11 cellular contexts compared by ENCODE assay signal in the genomic region with DNA sequence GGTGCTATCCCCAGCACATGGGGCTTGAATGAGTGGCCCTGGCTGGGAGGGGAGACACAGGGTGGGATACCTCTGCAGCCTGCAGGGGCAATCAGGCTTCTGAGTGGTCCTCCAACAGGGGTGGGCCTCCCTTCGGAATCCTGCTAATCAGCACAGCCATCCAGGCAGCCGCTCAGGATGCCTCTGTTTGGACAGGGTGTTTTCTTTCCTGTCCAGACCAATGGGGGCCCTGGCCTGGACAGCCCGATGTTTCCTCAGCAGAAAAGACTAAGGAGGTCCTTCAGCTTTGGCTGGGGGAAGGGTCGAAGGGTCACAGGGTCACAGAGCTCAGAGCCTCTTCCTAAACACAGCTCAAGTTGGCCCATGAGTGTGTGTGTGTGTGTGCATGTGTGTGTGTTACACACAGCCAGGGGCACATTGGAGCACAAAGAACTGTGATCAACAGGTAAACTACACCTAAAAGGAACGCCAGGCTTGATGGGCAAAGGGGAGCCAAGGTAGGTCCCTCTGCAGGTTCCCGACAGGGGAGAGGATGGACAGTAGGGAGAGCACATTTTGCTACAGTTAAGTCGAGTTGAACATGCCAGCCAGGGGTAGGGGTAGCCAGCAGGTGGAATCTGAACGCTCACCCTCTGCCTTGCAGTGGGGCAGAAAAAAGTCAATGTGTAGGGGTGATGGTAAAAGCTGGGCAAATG. TPM values are rescaled to one million over a fixed set of nuclear protein-coding genes. Genes with fewer than 3 reads are reported as not detected.
A peak's percentile ranks its signal among the peaks of the same experiment; 100 is the strongest.
DNase-seq lines count a peak whose midpoint lies in the region; ATAC-seq and TF ChIP-seq lines count a peak whose summit lies in the region.
"Had no signal": no experiment of that assay in that cellular context is flagged by ENCODE, and none has a peak within 500 bp of the region (broad histone marks: within the 10 kb centered on the region; RNA-seq: fewer than 3 reads in every experiment).

No MANE protein-coding gene starts in this region.

- H3K36me3 ChIP-seq in cardiac muscle cell (peaks cover 7% of the 10 kb centered on the region), ascending aorta (peaks cover 16 to 40% of the 10 kb centered on the region in 2 donors), uterus (no peaks in the 10 kb centered on the region), spleen (peaks cover 0 to 23% (median 0%) of the 10 kb centered on the region in 6 donors)
- peaks cover 0 to 23% (median 5%) of the 10 kb centered on the region in 3 experiments for H3K36me3 ChIP-seq in naive thymus-derived CD4-positive, alpha-beta T cell (ENCODE audit: control insufficient read depth in 2 of 3, insufficient read depth in 3 of 3, low read length in 3 of 3)

- no peaks in the 10 kb centered on the region for H3K27me3 Mint-ChIP-seq in naive thymus-derived CD4-positive, alpha-beta T cell

- H3K4me3 Mint-ChIP-seq in naive thymus-derived CD4-positive, alpha-beta T cell, result peak overlapping the region; percentile 24 to 98 (median 72)

- CTCF ChIA-PET in naive thymus-derived CD4-positive, alpha-beta T cell (lab: Charles Lee), result interaction anchor here (0.6 to 8.1 kb wide), 4 partner anchors 7 to 282 kb away, joined by 3 to 99 read pairs (median 6); no protein-coding TSS in a partner anchor

- H3K4me3 ChIP-seq in cardiac muscle cell (no peak overlapping the region), ascending aorta (no peak overlapping the region), uterus (no peak overlapping the region), spleen (no peak overlapping the region)
- H3K4me3 ChIP-seq in naive thymus-derived CD4-positive, alpha-beta T cell (ENCODE audit: low read length), result no peak overlapping the region

- TF ChIP-seq CTCF in cardiac muscle cell (IDR thresholded peaks at IDR 0.05; ENCODE audit: low read depth, low read length) (no peak), ascending aorta (IDR thresholded peaks at IDR 0.05) (no peak), uterus (IDR thresholded peaks at IDR 0.05) (no peak), spleen (IDR thresholded peaks at IDR 0.05 in 8 of 11, conservative IDR thresholded peaks at IDR 0.05 in 3 of 11) (no peak)

- peaks cover 0 to 13% (median under 1%) of the 10 kb centered on the region in 5 donors for H3K36me3 Mint-ChIP-seq in naive thymus-derived CD4-positive, alpha-beta T cell

- H3K4me1 Mint-ChIP-seq in naive thymus-derived CD4-positive, alpha-beta T cell, result peaks cover 31 to 51% (median 40%) of the 10 kb centered on the region in 7 donors

- intact Hi-C loops in Right ventricle myocardium inferior (cut with DNase I), result loop anchor here (5.0 to 10.0 kb wide), 3 partner anchors 274 to 422 kb away; a partner anchor contains a TSS
- intact Hi-C loops in ascending aorta (cut with DNase I), result loop anchor here (5.0 to 10.0 kb wide), 2 partner anchors 301 to 438 kb away; a partner anchor contains a TSS
- intact Hi-C loops in naive thymus-derived CD4-positive, alpha-beta T cell (cut with micrococcal nuclease), result loop anchor here in 1 of 2 donors (1.0 kb wide), 1 partner anchor 429 kb away; a partner anchor contains a TSS
- intact Hi-C loops in uterus (cut with DNase I; ENCODE audit: low total_unique reads), result no loop called here
- intact Hi-C loops in spleen (cut with DNase I; ENCODE audit: low total_unique reads), result loop anchor here (5.0 kb wide), 1 partner anchor 274 kb away; a partner anchor contains a TSS

- H3K4me1 ChIP-seq in cardiac muscle cell (ENCODE audit: low read depth), result peaks cover 16% of the 10 kb centered on the region
- peaks cover 3 to 56% of the 10 kb centered on the region in 2 donors for H3K4me1 ChIP-seq in ascending aorta
- H3K4me1 ChIP-seq in naive thymus-derived CD4-positive, alpha-beta T cell (ENCODE audit: control insufficient read depth in 2 of 2, insufficient read depth in 2 of 2, low read length in 2 of 2), result peaks cover 27 to 29% of the 10 kb centered on the region in 2 donors
- H3K4me1 ChIP-seq in uterus, result peaks cover 0 to 16% of the 10 kb centered on the region in 2 donors
- H3K4me1 ChIP-seq in spleen, result peaks cover 12 to 45% (median 33%) of the 10 kb centered on the region in 6 donors

- POLR2A ChIA-PET in naive thymus-derived CD4-positive, alpha-beta T cell (lab: Charles Lee), result interaction anchor here (6.8 kb wide), 1 partner anchor 8 kb away, joined by 41 read pairs; no protein-coding TSS in a partner anchor

- H3K27ac ChIP-seq in cardiac muscle cell, result peak overlapping the region; percentile 36
- peak overlapping the region; percentile 81 to 83 for H3K27ac ChIP-seq in ascending aorta
- H3K27ac ChIP-seq in naive thymus-derived CD4-positive, alpha-beta T cell (ENCODE audit: low read depth, low read length), result peak overlapping the region; percentile 44
- H3K27ac ChIP-seq in uterus, result peak overlapping the region; percentile 62 to 68
- peak overlapping the region in 1 of 8 donors; percentile 21 for H3K27ac ChIP-seq in spleen

- H3K9me3 ChIP-seq in cardiac muscle cell (ENCODE audit: low read depth) (no peaks in the 10 kb centered on the region), ascending aorta (no peaks in the 10 kb centered on the region), uterus (no peaks in the 10 kb centered on the region), spleen (no peaks in the 10 kb centered on the region)
- H3K9me3 ChIP-seq in naive thymus-derived CD4-positive, alpha-beta T cell (ENCODE audit: control insufficient read depth in 2 of 3, low read length in 3 of 3), result no peaks in the 10 kb centered on the region
- H3K9me3 ChIP-seq: HAP-1 had no signal

- peak overlapping the region; percentile 20 to 97 (median 80) for H3K27ac Mint-ChIP-seq in naive thymus-derived CD4-positive, alpha-beta T cell
- H3K27ac Mint-ChIP-seq: activated B cell treated with CpG ODN at 0.5 μM for 24 hours had no signal

- ATAC-seq in Right ventricle myocardium inferior, result no peak
- ATAC-seq in naive thymus-derived CD4-positive, alpha-beta T cell, result no peak

- H3K27me3 ChIP-seq in cardiac muscle cell (peaks cover 11% of the 10 kb centered on the region), ascending aorta (no peaks in the 10 kb centered on the region), uterus (peaks cover 0 to 4% of the 10 kb centered on the region in 2 donors), spleen (replicated peaks in 1 of 7) (peaks cover 0 to 26% (median 16%) of the 10 kb centered on the region in 7 donors)
- H3K27me3 ChIP-seq in naive thymus-derived CD4-positive, alpha-beta T cell (ENCODE audit: control insufficient read depth in 2 of 2, insufficient read depth in 2 of 2, low read length in 2 of 2), result no peaks in the 10 kb centered on the region

- no peaks in the 10 kb centered on the region for H3K9me3 Mint-ChIP-seq in naive thymus-derived CD4-positive, alpha-beta T cell
- H3K9me3 Mint-ChIP-seq: activated B cell treated with CpG ODN at 0.5 μM for 24 hours had no signal

- WGBS in spleen, 5 donors, result 64 to 87% (median 81%) methylated on average over 8 of the region's 8 CpGs

- DNase-seq in cardiac muscle cell (ENCODE audit: low read depth in 1 of 2, low spot score in 1 of 2), result peak in 1 of 2 donors; percentile 28
- DNase-seq in Right ventricle myocardium inferior (ENCODE audit: missing footprints), result no peak
- DNase-seq in ascending aorta (ENCODE audit: low spot score in 2 of 2), result no peak
- peak in 1 of 9 donors; percentile 18 for DNase-seq in naive thymus-derived CD4-positive, alpha-beta T cell
- DNase-seq in uterus, result no peak
- no peak for DNase-seq in MV-4-11 (lab: John Stamatoyannopoulos, UW)
- DNase-seq in cerebellar cortex (ENCODE audit: low spot score), result no peak
- no peak for DNase-seq in spleen
- DNase-seq: activated B cell treated with CpG ODN at 0.5 μM for 24 hours, SIG-M5 had no signal

- TF ChIP-seq POLR2A in uterus (IDR thresholded peaks at IDR 0.05) (no peak), spleen (IDR thresholded peaks at IDR 0.05) (no peak)

RNA-seq across cellular contexts. Expression of a gene that starts 1.1 kb away (rescaled TPM):
- total RNA-seq in cardiac muscle cell, result 9.9 and 21.7 TPM in 2 replicates
- 6.8 and 8.1 TPM in 2 replicates for polyA plus RNA-seq in cardiac muscle cell
- total RNA-seq in Right ventricle myocardium inferior, result 1.1 TPM
- 189 TPM for total RNA-seq in ascending aorta
- 100 to 1,000 TPM in 3 of 5 experiments, 10 to 100 TPM in 2; 64.0 to 158 (median 144) TPM for total RNA-seq in naive thymus-derived CD4-positive, alpha-beta T cell
- polyA plus RNA-seq in naive thymus-derived CD4-positive, alpha-beta T cell, result 10 to 100 TPM; 37.1 to 44.4 TPM
- 10 to 100 TPM; 17.9 to 34.8 (median 23.1) TPM for total RNA-seq in uterus
- 10 to 100 TPM; 12.6 to 36.0 (median 17.3) TPM for total RNA-seq in spleen
- polyA plus RNA-seq in spleen, result 10 to 100 TPM in 2 of 3 donors, 1 to 10 TPM in 1; 9.7 to 16.6 (median 14.8) TPM

RNA-seq across cellular contexts. Expression of a gene that starts 16.7 kb away (rescaled TPM):
- total RNA-seq in cardiac muscle cell (300 and 307 TPM in 2 replicates), Right ventricle myocardium inferior (321 TPM), ascending aorta (1,738 TPM), uterus (100 to 1,000 TPM; 212 to 664 (median 370) TPM), spleen (100 to 1,000 TPM in 1 of 7 donors, 10 to 100 TPM in 6; 29.0 to 105 (median 66.8) TPM)
- polyA plus RNA-seq in cardiac muscle cell (286 and 326 TPM in 2 replicates), spleen (10 to 100 TPM; 21.8 to 82.7 (median 62.9) TPM)
- total RNA-seq in naive thymus-derived CD4-positive, alpha-beta T cell, result 100 to 1,000 TPM in 2 of 5 experiments, 10 to 100 TPM in 3; 26.3 to 106 (median 90.3) TPM
- polyA plus RNA-seq in naive thymus-derived CD4-positive, alpha-beta T cell, result 10 to 100 TPM in 1 of 2 donors, 1 to 10 TPM in 1; 6.3 to 12.4 TPM
